In genomic region chr19:49387936-49388372, GRCh38 we compare ENCODE assay signal across 8 cellular contexts. TPM values are rescaled to one million over a fixed set of nuclear protein-coding genes. Genes with fewer than 3 reads are reported as not detected.
DNase-seq lines count a peak whose midpoint lies in the region; ATAC-seq and TF ChIP-seq lines count a peak whose summit lies in the region.

Gene KASH5, plus strand, starts transcription at chr19:49388249. Its CDS starts 2,635 bp downstream, at chr19:49390884.

- H3K27ac ChIP-seq in stomach = no peak within 1 kb of the TSS

- H3K4me3 Mint-ChIP-seq in central memory CD8-positive, alpha-beta T cell = peak within 1 kb of the TSS; percentile 46
- H3K4me3 Mint-ChIP-seq in naive thymus-derived CD8-positive, alpha-beta T cell = peak within 1 kb of the TSS; percentile 26 to 80 (median 52)

- no peak for TF ChIP-seq EP300 in stomach (IDR thresholded peaks at IDR 0.05)

- H3K36me3 Mint-ChIP-seq in central memory CD8-positive, alpha-beta T cell (ENCODE audit: insufficient read depth) = peaks cover 7% of the 10 kb centered on the region
- peaks cover 0 to 4% (median 0%) of the 10 kb centered on the region in 3 donors for H3K36me3 Mint-ChIP-seq in naive thymus-derived CD8-positive, alpha-beta T cell

- ATAC-seq in activated CD4-positive, CD25-positive, alpha-beta regulatory T cell treated with anti-CD3 and anti-CD28 coated beads, Interleukin-2, amount 50 U/mL, for 24 hours = peak; percentile 54 to 55
- ATAC-seq in central memory CD8-positive, alpha-beta T cell (replicated peaks; ENCODE audit: extremely low read depth, poor library complexity, severe bottlenecking) = peak; percentile 45
- ATAC-seq in naive thymus-derived CD8-positive, alpha-beta T cell = peak; percentile 81 to 82
- ATAC-seq in GM21717 (IDR thresholded peaks at IDR 0.05; ENCODE audit: unreplicated experiment) = no peak
- ATAC-seq in HG03439 (IDR thresholded peaks at IDR 0.05; ENCODE audit: unreplicated experiment) = no peak

- peak within 1 kb of the TSS in 3 of 4 donors; percentile 11 to 23 (median 17) for H3K4me3 ChIP-seq in stomach

- peaks cover 0 to 2% (median 1%) of the 10 kb centered on the region in 4 donors for H3K9me3 ChIP-seq in stomach

- POLR2A ChIA-PET in naive thymus-derived CD8-positive, alpha-beta T cell (lab: Charles Lee) = interaction anchor here (0.7 to 1.7 kb wide), 6 partner anchors 28 to 108 kb away, joined by 3 to 9 read pairs (median 5); partner anchors contain the start of genes PIH1D1 and RPS11

- no peaks in the 10 kb centered on the region for H3K27me3 Mint-ChIP-seq in central memory CD8-positive, alpha-beta T cell
- peaks cover 0 to 4% (median 2%) of the 10 kb centered on the region in 5 donors for H3K27me3 Mint-ChIP-seq in naive thymus-derived CD8-positive, alpha-beta T cell

- no peaks in the 10 kb centered on the region for H3K9me3 Mint-ChIP-seq in central memory CD8-positive, alpha-beta T cell
- peaks cover 0 to 3% (median 0%) of the 10 kb centered on the region in 9 donors for H3K9me3 Mint-ChIP-seq in naive thymus-derived CD8-positive, alpha-beta T cell

- H3K27me3 ChIP-seq in stomach = peaks cover 0 to 49% (median 3%) of the 10 kb centered on the region in 3 donors

- H3K4me1 Mint-ChIP-seq in central memory CD8-positive, alpha-beta T cell = peaks cover 28% of the 10 kb centered on the region
- peaks cover 8 to 22% (median 15%) of the 10 kb centered on the region in 4 donors for H3K4me1 Mint-ChIP-seq in naive thymus-derived CD8-positive, alpha-beta T cell

- WGBS in stomach, 5 donors = 34 to 56% (median 51%) methylated on average over 40 of the region's 40 CpGs

- H3K4me1 ChIP-seq in stomach = peaks cover 0 to 13% (median 1%) of the 10 kb centered on the region in 4 donors

- intact Hi-C loops in stomach (cut with DNase I; ENCODE audit: low total_unique reads) = no loop called here

- no peaks in the 10 kb centered on the region for H3K36me3 ChIP-seq in stomach

- DNase-seq in NCI-H748 (lab: John Stamatoyannopoulos, UW; ENCODE audit: unreplicated experiment) (peak; percentile 29), NCI-H748 treated with DMSO at 0.1 percent for 48 hours (lab: John Stamatoyannopoulos, UW) (no peak), stomach (peak; percentile 83)
- peak; percentile 38 to 84 for DNase-seq in central memory CD8-positive, alpha-beta T cell (ENCODE audit: low spot score in 2 of 2)
- peak; percentile 58 to 96 (median 80) for DNase-seq in naive thymus-derived CD8-positive, alpha-beta T cell

- H3K27ac Mint-ChIP-seq in central memory CD8-positive, alpha-beta T cell (ENCODE audit: low read depth) = peak within 1 kb of the TSS; percentile 81
- peak within 1 kb of the TSS; percentile 27 to 89 (median 74) for H3K27ac Mint-ChIP-seq in naive thymus-derived CD8-positive, alpha-beta T cell

- no peak for TF ChIP-seq CTCF in stomach (IDR thresholded peaks at IDR 0.05)

- no peak for TF ChIP-seq POLR2A in stomach (IDR thresholded peaks at IDR 0.05)

RNA-seq across cellular contexts. Expression of gene KASH5, which starts in this region (rescaled TPM):
- total RNA-seq in naive thymus-derived CD8-positive, alpha-beta T cell = under 1 TPM in 1 of 2 experiments, not detected in 1; 0.36 TPM
- polyA plus RNA-seq in naive thymus-derived CD8-positive, alpha-beta T cell = under 1 TPM in 1 of 3 donors, not detected in 2; 0.22 TPM
- total RNA-seq in stomach = under 1 TPM in 1 of 5 donors, not detected in 4; 0.37 TPM
- under 1 TPM in 1 of 3 donors, not detected in 2; 0.20 TPM for polyA plus RNA-seq in stomach

Comparison
In these comparisons a context has a peak if more than half of its experiments do, and no peak if none do; other contexts are left out.
1. Peak in DNase-seq and ATAC-seq in naive thymus-derived CD8-positive, alpha-beta T cell; RNA of the gene not detected or under 1 TPM.
2. Peak in DNase-seq and H3K4me3 ChIP-seq in stomach; RNA of the gene not detected or under 1 TPM.
3. ATAC-seq: peak in activated CD4-positive, CD25-positive, alpha-beta regulatory T cell treated with anti-CD3 and anti-CD28 coated beads, Interleukin-2, amount 50 U/mL, for 24 hours (2 of 2) and central memory CD8-positive, alpha-beta T cell (single experiment); none in GM21717 (single experiment) and HG03439 (single experiment).